In the genomic region with DNA sequence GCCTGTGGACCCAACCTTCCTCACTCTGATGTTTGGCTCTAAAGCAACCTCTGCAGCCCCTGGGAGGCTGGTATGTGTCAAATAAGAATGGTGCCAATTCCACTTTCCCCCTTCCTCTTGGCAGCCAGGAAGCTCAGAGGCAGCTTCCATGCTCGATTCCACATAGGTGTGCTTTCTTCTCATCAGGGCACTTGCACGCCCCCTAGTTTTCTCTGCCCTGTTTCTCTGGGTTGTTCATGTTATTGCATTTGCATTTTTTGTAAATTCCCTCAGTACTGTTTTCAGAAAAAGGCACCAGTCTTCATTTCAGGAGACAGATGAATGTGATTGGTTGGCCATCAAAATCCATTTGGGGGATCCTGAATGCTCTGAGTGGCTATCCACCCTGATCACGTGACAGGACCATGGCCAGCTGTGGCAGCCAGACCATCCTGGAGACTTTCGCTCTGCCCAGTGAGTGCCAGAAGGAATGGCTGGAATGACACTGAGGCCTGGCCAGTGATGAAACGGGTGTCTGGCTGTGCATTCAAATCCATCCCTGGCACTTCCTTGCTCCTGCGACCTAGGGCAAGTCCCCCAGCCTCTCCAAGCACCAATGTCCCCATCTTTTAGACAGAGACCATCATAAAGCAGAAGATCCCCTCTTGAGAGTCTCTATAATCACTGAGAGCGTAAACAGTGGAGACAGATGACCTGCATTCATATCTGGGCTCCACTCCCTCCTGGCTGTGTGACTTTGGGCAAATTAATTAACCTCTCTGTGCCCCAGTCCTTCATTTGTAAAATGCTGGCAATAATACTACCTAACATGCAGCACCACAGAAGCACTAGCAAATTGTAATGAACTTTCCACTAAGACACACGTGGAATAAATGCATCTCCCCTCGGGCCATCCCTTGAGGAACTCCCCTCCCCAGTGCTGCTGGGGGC, we compare ENCODE assay signal across 24 cellular contexts. TPM values are rescaled to one million over a fixed set of nuclear protein-coding genes. Genes with fewer than 3 reads are reported as not detected.
"Had no signal": no experiment of that assay in that cellular context is flagged by ENCODE, and none has a peak within 500 bp of the region (broad histone marks: within the 10 kb centered on the region; RNA-seq: fewer than 3 reads in every experiment).

No MANE protein-coding gene starts in this region.

- H3K4me3 ChIP-seq: left ventricle myocardium inferior, skin epidermis, tibial nerve had no signal

- H3K27ac ChIP-seq: left ventricle myocardium inferior, skin epidermis, tibial nerve had no signal

- H3K4me1 ChIP-seq: left ventricle myocardium inferior, tibial nerve had no signal

- H3K36me3 Mint-ChIP-seq: activated naive CD8-positive, alpha-beta T cell treated with anti-CD3 and anti-CD28 coated beads for 36 hours; naive thymus-derived CD8-positive, alpha-beta T cell; stimulated activated effector memory CD8-positive, alpha-beta T cell treated with anti-CD3 and anti-CD28 coated beads, Interleukin-12 subunit alpha, Interleukin-12 subunit beta, amount 100 ng/mL, for 72 hours; WTC11 had no signal

- H3K9me3 Mint-ChIP-seq: activated naive CD8-positive, alpha-beta T cell treated with anti-CD3 and anti-CD28 coated beads for 36 hours; activated T-cell treated with anti-CD3 and anti-CD28 coated beads, Interleukin-2, amount 50 U/mL, for 4 hours; activated T-helper 2 cell treated with anti-CD3 and anti-CD28 coated beads, Interferon-gamma antibody, Interleukin-2, Interleukin-4, amounts not matched to agents 10 μg/mL and 5 μg/mL and 100 μg/mL, durations not matched to agents 14 hours and 24 hours and 36 hours; central memory CD8-positive, alpha-beta T cell; stimulated activated effector memory CD8-positive, alpha-beta T cell treated with anti-CD3 and anti-CD28 coated beads, Interleukin-12 subunit alpha, Interleukin-12 subunit beta, amount 100 ng/mL, for 72 hours; stimulated activated naive CD8-positive, alpha-beta T cell treated with anti-CD3 and anti-CD28 coated beads, Interleukin-15, amount 100 ng/mL, for 72 hours had no signal

- H3K4me3 Mint-ChIP-seq: activated naive CD8-positive, alpha-beta T cell treated with anti-CD3 and anti-CD28 coated beads for 36 hours; activated T-cell treated with anti-CD3 and anti-CD28 coated beads, Interleukin-2, amount 50 U/mL, for 4 hours; central memory CD8-positive, alpha-beta T cell; naive thymus-derived CD8-positive, alpha-beta T cell; stimulated activated effector memory CD8-positive, alpha-beta T cell treated with anti-CD3 and anti-CD28 coated beads, Interleukin-12 subunit alpha, Interleukin-12 subunit beta, amount 100 ng/mL, for 72 hours; stimulated activated naive CD8-positive, alpha-beta T cell treated with anti-CD3 and anti-CD28 coated beads, Interleukin-15, amount 100 ng/mL, for 72 hours; WTC11 had no signal

- DNase-seq: activated naive CD4-positive, alpha-beta T cell treated with Interleukin-2 at 50 U/mL for 16 hours; activated naive CD8-positive, alpha-beta T cell treated with anti-CD3 and anti-CD28 coated beads for 36 hours; activated T-cell treated with anti-CD3 and anti-CD28 coated beads, Interleukin-2, amount 50 U/mL, for 4 hours; effector memory CD4-positive, alpha-beta T cell; foreskin melanocyte; left ventricle myocardium inferior; naive thymus-derived CD8-positive, alpha-beta T cell; right cardiac atrium; stimulated activated CD4-positive, alpha-beta T cell treated with anti-CD3 and anti-CD28 coated beads, Interleukin-2, amount 100 ng/mL, for 24 hours; stimulated activated naive CD8-positive, alpha-beta T cell treated with anti-CD3 and anti-CD28 coated beads, Interleukin-15, amount 100 ng/mL, for 72 hours; T1000 had no signal

- FAIRE-seq: astrocyte, colon had no signal

- H3K27ac Mint-ChIP-seq: activated naive CD8-positive, alpha-beta T cell treated with anti-CD3 and anti-CD28 coated beads for 36 hours; activated T-helper 2 cell treated with anti-CD3 and anti-CD28 coated beads, Interferon-gamma antibody, Interleukin-2, Interleukin-4, amounts not matched to agents 10 μg/mL and 5 μg/mL and 100 μg/mL, durations not matched to agents 14 hours and 24 hours and 36 hours; naive thymus-derived CD8-positive, alpha-beta T cell; stimulated activated effector memory CD8-positive, alpha-beta T cell treated with anti-CD3 and anti-CD28 coated beads, Interleukin-12 subunit alpha, Interleukin-12 subunit beta, amount 100 ng/mL, for 72 hours; stimulated activated naive CD8-positive, alpha-beta T cell treated with anti-CD3 and anti-CD28 coated beads, Interleukin-15, amount 100 ng/mL, for 72 hours; WTC11 had no signal

- H3K27me3 Mint-ChIP-seq: activated naive CD8-positive, alpha-beta T cell treated with anti-CD3 and anti-CD28 coated beads for 36 hours; central memory CD8-positive, alpha-beta T cell had no signal

- H3K36me3 ChIP-seq: left ventricle myocardium inferior, tibial nerve had no signal

- H3K4me1 Mint-ChIP-seq: activated naive CD8-positive, alpha-beta T cell treated with anti-CD3 and anti-CD28 coated beads for 36 hours; central memory CD8-positive, alpha-beta T cell; stimulated activated effector memory CD8-positive, alpha-beta T cell treated with anti-CD3 and anti-CD28 coated beads, Interleukin-12 subunit alpha, Interleukin-12 subunit beta, amount 100 ng/mL, for 72 hours; stimulated activated naive CD8-positive, alpha-beta T cell treated with anti-CD3 and anti-CD28 coated beads, Interleukin-15, amount 100 ng/mL, for 72 hours had no signal

- H3K27me3 ChIP-seq: tibial nerve had no signal

RNA-seq across cellular contexts. Expression of gene CNGB1, which starts 56.4 kb away (rescaled TPM):
- total RNA-seq: activated naive CD8-positive, alpha-beta T cell treated with anti-CD3 and anti-CD28 coated beads for 36 hours; activated T-cell treated with anti-CD3 and anti-CD28 coated beads, Interleukin-2, amount 50 U/mL, for 4 hours; activated T-helper 2 cell treated with anti-CD3 and anti-CD28 coated beads, Interferon-gamma antibody, Interleukin-2, Interleukin-4, amounts not matched to agents 10 μg/mL and 5 μg/mL and 100 μg/mL, durations not matched to agents 14 hours and 24 hours and 36 hours; astrocyte; dermis microvascular lymphatic vessel endothelial cell; kidney epithelial cell; left ventricle myocardium inferior; lung microvascular endothelial cell; naive thymus-derived CD8-positive, alpha-beta T cell; osteocyte; right cardiac atrium; tibial nerve; WTC11 had no signal
- polyA plus RNA-seq: naive thymus-derived CD8-positive, alpha-beta T cell; right cardiac atrium; urinary bladder had no signal
